ENCODE assay signal across 20 cellular contexts in genomic region chr5:178426326-178427130, GRCh38.
DNase-seq lines count a peak whose midpoint lies in the region; ATAC-seq and TF ChIP-seq lines count a peak whose summit lies in the region.
"Had no signal": no experiment of that assay in that cellular context is flagged by ENCODE, and none has a peak within 500 bp of the region (broad histone marks: within the 10 kb centered on the region; RNA-seq: fewer than 3 reads in every experiment).

No MANE protein-coding gene starts in this region.

- 60% methylated on average over 26 of the region's 26 CpGs for WGBS in SK-N-SH (ENCODE audit: low lambda C conversion rate)
- WGBS in neuronal stem cell (ENCODE audit: extremely low coverage in 2 of 2, insufficient read length in 2 of 2, insufficient replicate concordance in 1 of 2), 2 donors: no CpG with 5 or more reads among the region's 26 CpGs

- TF ChIP-seq RAD21 in SK-N-SH (IDR thresholded peaks at IDR 0.05; ENCODE audit: low read length): no peak

- no peaks in the 10 kb centered on the region for H4K20me1 ChIP-seq in SK-N-SH (ENCODE audit: insufficient read depth)

- no peak overlapping the region for H2AFZ ChIP-seq in SK-N-SH (ENCODE audit: low read depth)
- no peak overlapping the region for H2AFZ ChIP-seq in neuronal stem cell (ENCODE audit: low read length)
- H2AFZ ChIP-seq: GM23248 had no signal

- no peaks in the 10 kb centered on the region for H3K9me2 ChIP-seq in SK-N-SH

- no peak for TF ChIP-seq EP300 in SK-N-SH (IDR thresholded peaks at IDR 0.05; ENCODE audit: borderline replicate concordance in 1 of 2, low read depth in 1 of 2, low read length in 1 of 2)

- no peak overlapping the region for H2BK15ac ChIP-seq in neuronal stem cell (ENCODE audit: low read length)

- no peaks in the 10 kb centered on the region for H3F3A ChIP-seq in SK-N-SH (replicated peaks; ENCODE audit: insufficient read depth)

- H3K79me1 ChIP-seq in neuronal stem cell (ENCODE audit: low read depth, low read length): no peaks in the 10 kb centered on the region

- H3K27ac ChIP-seq in SK-N-SH (ENCODE audit: low read depth in 2 of 2, low read length in 1 of 2) (no peak overlapping the region; a peak in 1 of 4 replicates), neuronal stem cell (replicated peaks; ENCODE audit: low read length) (no peak overlapping the region), vagina (no peak overlapping the region)
- H3K27ac ChIP-seq: 22Rv1, GM23248, Peyer's patch had no signal

- POLR2A ChIA-PET in SK-N-SH (lab: Yijun Ruan, JAX): interaction anchor here (1.0 kb wide), 1 partner anchor 42 kb away, joined by 3 read pairs; no protein-coding TSS in a partner anchor

- H4K91ac ChIP-seq in neuronal stem cell (ENCODE audit: low read depth, low read length, poor library complexity): no peak overlapping the region

- peak overlapping the region; percentile 51 for H2AK5ac ChIP-seq in neuronal stem cell (ENCODE audit: low read depth, low read length)

- TF ChIP-seq CTCF in SK-N-SH (IDR thresholded peaks at IDR 0.05) (no peak), vagina (IDR thresholded peaks at IDR 0.05) (no peak)

- ATAC-seq in SK-N-SH treated with all-trans-retinoic acid at 6 μM for 48 hours: no peak
- no peak for ATAC-seq in GM21723 (IDR thresholded peaks at IDR 0.05; ENCODE audit: unreplicated experiment)

- intact Hi-C loops in vagina (cut with DNase I): no loop called here

- no peaks in the 10 kb centered on the region for H3K27me3 ChIP-seq in SK-N-SH (ENCODE audit: insufficient read depth)
- no peaks in the 10 kb centered on the region for H3K27me3 ChIP-seq in neuronal stem cell (ENCODE audit: control insufficient read depth in 3 of 3, insufficient read depth in 3 of 3, low read depth in 1 of 3, low read length in 3 of 3)
- H3K27me3 ChIP-seq in vagina: no peaks in the 10 kb centered on the region
- H3K27me3 ChIP-seq: MG63, Peyer's patch had no signal

- CTCF ChIA-PET in SK-N-SH (lab: Yijun Ruan, JAX): interaction anchor here (1.0 to 2.1 kb wide), 3 partner anchors 9 to 147 kb away, joined by 3 to 7 read pairs (median 4); no protein-coding TSS in a partner anchor

- no peak overlapping the region for H3K23ac ChIP-seq in neuronal stem cell (ENCODE audit: low read depth, low read length, poor library complexity)

- H3K4me2 ChIP-seq in SK-N-SH (no peak overlapping the region), neuronal stem cell (ENCODE audit: insufficient read depth, low read length, poor library complexity, severe bottlenecking) (no peak overlapping the region)

- H3K9ac ChIP-seq in SK-N-SH (no peak overlapping the region), neuronal stem cell (ENCODE audit: low read depth, low read length, poor library complexity) (no peak overlapping the region)
- H3K9ac ChIP-seq: GM23248 had no signal

- H3K9me3 ChIP-seq in SK-N-SH: no peaks in the 10 kb centered on the region
- H3K9me3 ChIP-seq in neuronal stem cell (replicated peaks in 1 of 2; ENCODE audit: control insufficient read depth in 2 of 2, insufficient read depth in 1 of 2, low read depth in 1 of 2, low read length in 2 of 2): peaks cover 0 to 3% of the 10 kb centered on the region in 2 donors
- H3K9me3 ChIP-seq in vagina: no peaks in the 10 kb centered on the region
- H3K9me3 ChIP-seq: MG63, Peyer's patch had no signal

- no peak for TF ChIP-seq POLR2A in vagina (IDR thresholded peaks at IDR 0.05)

- no peak overlapping the region for H3K18ac ChIP-seq in neuronal stem cell (ENCODE audit: low read length)

- no peak overlapping the region for H2BK12ac ChIP-seq in neuronal stem cell (ENCODE audit: low read length)

- H3K36me3 ChIP-seq in SK-N-SH (replicated peaks in 1 of 2; ENCODE audit: control insufficient read depth in 1 of 2, insufficient read depth in 2 of 2, low read length in 1 of 2) (no peaks in the 10 kb centered on the region), neuronal stem cell (replicated peaks in 1 of 2; ENCODE audit: control insufficient read depth in 2 of 2, insufficient read depth in 2 of 2, low read length in 2 of 2) (no peaks in the 10 kb centered on the region), vagina (no peaks in the 10 kb centered on the region)
- H3K36me3 ChIP-seq: Peyer's patch had no signal

- H3K14ac ChIP-seq in neuronal stem cell (ENCODE audit: low read length): no peak overlapping the region

- no peak overlapping the region for H4K8ac ChIP-seq in neuronal stem cell (ENCODE audit: low read depth, low read length)

- H2BK5ac ChIP-seq in neuronal stem cell (ENCODE audit: low read length): no peak overlapping the region

- no peaks in the 10 kb centered on the region for H3K79me2 ChIP-seq in SK-N-SH (ENCODE audit: insufficient read depth)

- peak; percentile 16 for DNase-seq in SK-N-SH
- peak; percentile 8 for DNase-seq in iPS-NIHi7 (ENCODE audit: extremely low spot score)
- DNase-seq in neuronal stem cell (ENCODE audit: low spot score): no peak
- peak; percentile 78 to 95 for DNase-seq in vagina (ENCODE audit: extremely low spot score in 2 of 2)
- no peak for DNase-seq in DMS79 (lab: John Stamatoyannopoulos, UW)
- no peak for DNase-seq in H4 (ENCODE audit: low spot score)
- DNase-seq: COR-L47, GM23248, KG1, MG63, NCI-H1105, NCI-H1930, NCI-H2171 treated with DMSO at 0.1 percent for 48 hours, NCI-H510A, NCI-H82, Peyer's patch, Right ventricle myocardium superior had no signal

- H3K4me1 ChIP-seq in SK-N-SH (ENCODE audit: control insufficient read depth in 1 of 2, insufficient read depth in 2 of 2, low read depth in 1 of 2, low read length in 1 of 2) (peaks cover 0 to 64% of the 10 kb centered on the region in 2 experiments; a peak in 1 of 4 replicates), neuronal stem cell (ENCODE audit: control insufficient read depth in 2 of 2, insufficient read depth in 1 of 2, low read depth in 1 of 2, low read length in 2 of 2) (peaks cover 28 to 49% of the 10 kb centered on the region in 2 donors), vagina (peaks cover 5% of the 10 kb centered on the region)
- H3K4me1 ChIP-seq: Peyer's patch had no signal

- H2BK120ac ChIP-seq in neuronal stem cell (ENCODE audit: low read depth, low read length): no peak overlapping the region

- H3K4me3 ChIP-seq in SK-N-SH (ENCODE audit: low read depth in 2 of 2, low read length in 1 of 2) (no peak overlapping the region), neuronal stem cell (ENCODE audit: low read length in 2 of 2) (no peak overlapping the region), vagina (no peak overlapping the region)
- H3K4me3 ChIP-seq: GM23248, MG63, Peyer's patch had no signal

- no peak overlapping the region for H3K4ac ChIP-seq in neuronal stem cell (ENCODE audit: low read length)

TF ChIP-seq in SK-N-SH, 30 proteins besides CTCF, POLR2A, EP300 and RAD21 (continues in another document):
- TF ChIP-seq FOSL2 (IDR thresholded peaks at IDR 0.05; ENCODE audit: borderline replicate concordance, low read depth): no peak
- no peak for TF ChIP-seq FOXJ3 (CRISPR knock-in tag; IDR thresholded peaks at IDR 0.05)
- no peak for TF ChIP-seq ELF1 (IDR thresholded peaks at IDR 0.05)
- no peak for TF ChIP-seq GABPA (IDR thresholded peaks at IDR 0.05; ENCODE audit: low read depth)
- TF ChIP-seq FOXM1 (IDR thresholded peaks at IDR 0.05; ENCODE audit: low read depth): no peak
- TF ChIP-seq MEF2A (IDR thresholded peaks at IDR 0.05; ENCODE audit: borderline replicate concordance, low read depth): no peak
- TF ChIP-seq TAF1 (IDR thresholded peaks at IDR 0.05; ENCODE audit: borderline replicate concordance, low read depth, low read length): no peak
- no peak for TF ChIP-seq MXI1 (IDR thresholded peaks at IDR 0.05; ENCODE audit: low read depth, low read length)
- no peak for TF ChIP-seq PBX3 (IDR thresholded peaks at IDR 0.05)
- TF ChIP-seq JUND (IDR thresholded peaks at IDR 0.05): no peak
- no peak for TF ChIP-seq YY1 (IDR thresholded peaks at IDR 0.05; ENCODE audit: low read depth)

TF ChIP-seq in SK-N-SH treated with all-trans-retinoic acid at 6 μM for 48 hours, 23 proteins besides CTCF, POLR2A, EP300 and RAD21 (continues in another document):
- TF ChIP-seq SNAI2 (CRISPR knock-in tag; IDR thresholded peaks at IDR 0.05): no peak
- TF ChIP-seq OSR1 (CRISPR knock-in tag; IDR thresholded peaks at IDR 0.05): no peak
- no peak for TF ChIP-seq ESRRG (CRISPR knock-in tag; IDR thresholded peaks at IDR 0.05)
- no peak for TF ChIP-seq TSHZ2 (CRISPR knock-in tag; IDR thresholded peaks at IDR 0.05)
- no peak for TF ChIP-seq ZNF565 (CRISPR knock-in tag; conservative IDR thresholded peaks at IDR 0.05; ENCODE audit: low read depth)
- TF ChIP-seq GLIS3 (CRISPR knock-in tag; IDR thresholded peaks at IDR 0.05): no peak

Comparison
In these comparisons a context has a peak if more than half of its experiments do, and no peak if none do; other contexts are left out.
1. DNase-seq: peak in SK-N-SH (single experiment), iPS-NIHi7 (single experiment) and vagina (2 of 2); none in neuronal stem cell (single experiment), DMS79 (single experiment) and H4 (single experiment).